In genomic region chr4:132818091-132818490, GRCh38 we compare ENCODE assay signal across 21 cellular contexts.
DNase-seq lines count a peak whose midpoint lies in the region; TF ChIP-seq lines count a peak whose summit lies in the region.
"Had no signal": no experiment of that assay in that cellular context is flagged by ENCODE, and none has a peak within 500 bp of the region (broad histone marks: within the 10 kb centered on the region; RNA-seq: fewer than 3 reads in every experiment).

No MANE protein-coding gene starts in this region.

- H3K4me1 ChIP-seq in Caco-2 (no peaks in the 10 kb centered on the region), HUES64 (ENCODE audit: insufficient read depth, low read length) (peaks cover 3% of the 10 kb centered on the region; the same call in 1 of the 2 replicates), left ventricle myocardium inferior (no peaks in the 10 kb centered on the region)
- H3K4me1 ChIP-seq: sigmoid colon had no signal

- 88% methylated on average over 13 of the region's 15 CpGs for WGBS in HUES64

- H3K36me3 Mint-ChIP-seq in Caco-2 (ENCODE audit: insufficient read depth, unreplicated experiment) = no peaks in the 10 kb centered on the region

- no TSS peak for BruUV-seq in Caco-2 (replicated peaks; lab: Mats Ljungman, UMichigan)

- intact Hi-C loops in Caco-2 (cut with micrococcal nuclease; ENCODE audit: unreplicated experiment) (no loop called here), left ventricle myocardium inferior (cut with micrococcal nuclease) (no loop called here)

- H3K27me3 Mint-ChIP-seq in Caco-2 (ENCODE audit: insufficient read depth, unreplicated experiment) = peaks cover 2% of the 10 kb centered on the region

- POLR2A ChIA-PET in Caco-2 (lab: Charles Lee) = no interaction called here

- H3K9ac ChIP-seq in HUES64 (ENCODE audit: low read depth, low read length) = peak overlapping the region; percentile 38; the same call in 1 of the 2 replicates

- H3K9me3 Mint-ChIP-seq in Caco-2 (ENCODE audit: unreplicated experiment) = no peaks in the 10 kb centered on the region

- H3K27ac ChIP-seq in HUES64 (ENCODE audit: low read depth, low read length) (no peak overlapping the region), brain microvascular endothelial cell (no peak overlapping the region), left ventricle myocardium inferior (replicated peaks) (no peak overlapping the region)
- H3K27ac ChIP-seq: sigmoid colon had no signal

- DNase-seq in Caco-2 (peak; percentile 25 to 34), brain microvascular endothelial cell (no peak), kidney epithelial cell (ENCODE audit: low read depth) (no peak), DMS79 treated with DMSO at 0.1 percent for 48 hours (lab: John Stamatoyannopoulos, UW) (no peak), NCI-H187 treated with DMSO at 0.1 percent for 48 hours (lab: John Stamatoyannopoulos, UW) (no peak), left ventricle myocardium inferior (no peak), AG20443 (ENCODE audit: low spot score) (no peak)
- DNase-seq: activated CD4-positive, alpha-beta T cell treated with anti-CD3 and anti-CD28 coated beads for 4 hours; activated CD8-positive, alpha-beta memory T cell treated with anti-CD3 and anti-CD28 coated beads, Interleukin-2, amount 50 U/mL, for 48 hours; activated naive CD4-positive, alpha-beta T cell treated with anti-CD3 and anti-CD28 coated beads for 36 hours; GDM1; mucosa of descending colon; MV-4-11; NCI-H2171 treated with DMSO at 0.1 percent for 48 hours; occipital lobe; SHP77; sigmoid colon; stimulated activated CD4-positive, alpha-beta T cell treated with anti-CD3 and anti-CD28 coated beads, Interleukin-2, amount 100 ng/mL, for 24 hours had no signal

- CTCF ChIA-PET in Caco-2 (lab: Charles Lee) = no interaction called here

- H3K4me3 Mint-ChIP-seq in Caco-2 (ENCODE audit: unreplicated experiment) = no peak overlapping the region
- H3K4me3 Mint-ChIP-seq: activated naive CD4-positive, alpha-beta T cell treated with anti-CD3 and anti-CD28 coated beads for 36 hours; T-helper 2 cell treated with Interferon-gamma antibody and Interleukin-4, amounts not matched to agents 5 μg/mL and 100 μg/mL, for 36 hours had no signal

- no peaks in the 10 kb centered on the region for H3K9me3 ChIP-seq in Caco-2
- no peaks in the 10 kb centered on the region for H3K9me3 ChIP-seq in HUES64 (ENCODE audit: insufficient read depth, low read depth, low read length)
- peaks cover 6% of the 10 kb centered on the region for H3K9me3 ChIP-seq in left ventricle myocardium inferior (replicated peaks)
- H3K9me3 ChIP-seq: mucosa of descending colon, sigmoid colon had no signal

- H3K36me3 ChIP-seq in Caco-2 (ENCODE audit: control insufficient read depth, insufficient read depth, low read length) (no peaks in the 10 kb centered on the region), HUES64 (ENCODE audit: insufficient read depth, low read length) (no peaks in the 10 kb centered on the region), brain microvascular endothelial cell (replicated peaks) (no peaks in the 10 kb centered on the region), kidney epithelial cell (ENCODE audit: control insufficient read depth, insufficient read depth, low read length) (no peaks in the 10 kb centered on the region), left ventricle myocardium inferior (no peaks in the 10 kb centered on the region)
- H3K36me3 ChIP-seq: HAP-1, sigmoid colon had no signal

- no peaks in the 10 kb centered on the region for H3K4me1 Mint-ChIP-seq in Caco-2 (ENCODE audit: low read depth, unreplicated experiment)

- H3K4me3 ChIP-seq in Caco-2 (ENCODE audit: low read depth, low read length) (no peak overlapping the region), HUES64 (ENCODE audit: low read length) (peak overlapping the region; percentile 21; the same call in 1 of the 2 replicates), brain microvascular endothelial cell (ENCODE audit: low read depth, low read length) (no peak overlapping the region), kidney epithelial cell (ENCODE audit: low read depth, low read length) (no peak overlapping the region), left ventricle myocardium inferior (no peak overlapping the region)
- H3K4me3 ChIP-seq: HAP-1, mucosa of descending colon, sigmoid colon had no signal

- H3K27me3 ChIP-seq in Caco-2 (replicated peaks; ENCODE audit: control insufficient read depth, insufficient read depth, low read length) = no peaks in the 10 kb centered on the region
- H3K27me3 ChIP-seq in HUES64 (ENCODE audit: insufficient read depth, low read length) = no peaks in the 10 kb centered on the region
- H3K27me3 ChIP-seq in brain microvascular endothelial cell (replicated peaks) = no peaks in the 10 kb centered on the region
- H3K27me3 ChIP-seq in kidney epithelial cell (ENCODE audit: control insufficient read depth, insufficient read depth, low read length) = no peaks in the 10 kb centered on the region
- no peaks in the 10 kb centered on the region for H3K27me3 ChIP-seq in left ventricle myocardium inferior (ENCODE audit: low read depth)
- H3K27me3 ChIP-seq: sigmoid colon had no signal

- in situ Hi-C loops in brain microvascular endothelial cell (cut with HindIII; ENCODE audit: low pct_ligation_motif_present, low sequenced_read_pairs) = no loop called here

- no peak overlapping the region for H3K27ac Mint-ChIP-seq in Caco-2 (ENCODE audit: unreplicated experiment)
- H3K27ac Mint-ChIP-seq: activated naive CD4-positive, alpha-beta T cell treated with anti-CD3 and anti-CD28 coated beads for 36 hours; T-helper 2 cell treated with Interferon-gamma antibody and Interleukin-4, amounts not matched to agents 5 μg/mL and 100 μg/mL, for 36 hours had no signal

- peak in 1 of 2 experiments; percentile 20 for TF ChIP-seq CTCF in Caco-2 (IDR thresholded peaks at IDR 0.05; ENCODE audit: insufficient read depth in 1 of 2, low read depth in 1 of 2, low read length in 1 of 2, severe bottlenecking in 1 of 2, unreplicated experiment in 1 of 2)
- peak; percentile 6 for TF ChIP-seq CTCF in brain microvascular endothelial cell (IDR thresholded peaks at IDR 0.05; ENCODE audit: low read depth, low read length, missing control alignments)
- peak; percentile 4 for TF ChIP-seq CTCF in kidney epithelial cell (IDR thresholded peaks at IDR 0.05; ENCODE audit: insufficient read depth, low read length, poor library complexity, severe bottlenecking)
- TF ChIP-seq CTCF in left ventricle myocardium inferior (IDR thresholded peaks at IDR 0.05; ENCODE audit: borderline replicate concordance) = no peak

Comparison
In these comparisons a context has a peak if more than half of its experiments do, and no peak if none do; other contexts are left out.
1. DNase-seq: peak in Caco-2 (2 of 2); none in brain microvascular endothelial cell (single experiment), kidney epithelial cell (single experiment), DMS79 treated with DMSO at 0.1 percent for 48 hours (single experiment), NCI-H187 treated with DMSO at 0.1 percent for 48 hours (single experiment), left ventricle myocardium inferior (single experiment) and AG20443 (single experiment).